2 cellular contexts compared by ENCODE assay signal in the genomic region with DNA sequence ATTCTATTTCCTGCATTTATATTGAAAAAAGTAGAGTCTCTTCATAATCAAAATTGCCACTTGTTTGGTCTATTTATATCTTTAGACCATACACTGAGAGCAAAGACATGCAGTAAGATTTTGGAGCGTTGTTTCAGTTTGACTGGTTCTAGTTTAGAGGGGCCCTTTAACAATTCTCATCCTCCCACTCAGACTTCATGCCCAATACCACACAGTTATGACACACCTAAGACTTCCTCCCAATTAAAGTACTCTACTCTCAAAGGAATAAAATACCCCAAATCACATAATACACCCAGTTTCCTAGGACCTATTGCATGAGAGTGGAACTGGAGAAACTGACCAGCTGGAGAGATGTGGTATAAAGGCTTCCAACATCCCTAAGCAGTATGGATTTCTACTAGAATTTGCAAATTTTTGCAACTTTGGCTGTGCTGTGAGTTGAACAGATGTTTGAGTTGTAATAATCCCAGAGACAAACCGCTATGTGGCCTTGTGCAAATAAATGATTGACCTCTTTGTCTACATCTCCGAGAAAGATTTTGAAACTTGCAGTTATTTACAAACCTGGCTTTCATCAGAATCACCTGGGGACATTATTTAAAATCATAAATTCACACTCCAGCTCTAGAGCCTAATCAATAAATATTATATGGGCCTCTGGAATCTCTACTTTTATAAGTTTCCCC.
A peak's percentile ranks its signal among the peaks of the same experiment; 100 is the strongest.
TF ChIP-seq lines count a peak whose summit lies in the region.

No MANE protein-coding gene starts in this region.

TF ChIP-seq in GM12878, 131 proteins besides CTCF, POLR2A, EP300 and RAD21 (continued from another document):
- TF ChIP-seq HDGF (IDR thresholded peaks at IDR 0.05) (no peak), DPF2 (IDR thresholded peaks at IDR 0.05) (0 out of 2 replicates have a peak, but pooled peaks have one; percentile 27), IKZF2 (IDR thresholded peaks at IDR 0.05) (peak in 1 of 2 experiments; percentile 34; a peak in 1 of 4 replicates), MTA2 (IDR thresholded peaks at IDR 0.05; ENCODE audit: low read depth) (peak; percentile 67), MEF2B (IDR thresholded peaks at IDR 0.05; ENCODE audit: partially characterized antibody, poor library complexity, severe bottlenecking) (peak; percentile 17)
- TF ChIP-seq, protein P1, sequence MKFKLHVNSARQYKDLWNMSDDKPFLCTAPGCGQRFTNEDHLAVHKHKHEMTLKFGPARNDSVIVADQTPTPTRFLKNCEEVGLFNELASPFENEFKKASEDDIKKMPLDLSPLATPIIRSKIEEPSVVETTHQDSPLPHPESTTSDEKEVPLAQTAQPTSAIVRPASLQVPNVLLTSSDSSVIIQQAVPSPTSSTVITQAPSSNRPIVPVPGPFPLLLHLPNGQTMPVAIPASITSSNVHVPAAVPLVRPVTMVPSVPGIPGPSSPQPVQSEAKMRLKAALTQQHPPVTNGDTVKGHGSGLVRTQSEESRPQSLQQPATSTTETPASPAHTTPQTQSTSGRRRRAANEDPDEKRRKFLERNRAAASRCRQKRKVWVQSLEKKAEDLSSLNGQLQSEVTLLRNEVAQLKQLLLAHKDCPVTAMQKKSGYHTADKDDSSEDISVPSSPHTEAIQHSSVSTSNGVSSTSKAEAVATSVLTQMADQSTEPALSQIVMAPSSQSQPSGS (IDR thresholded peaks at IDR 0.05; ENCODE audit: low read length), result no peak

TF ChIP-seq in liver, 16 proteins besides CTCF, POLR2A, EP300 and RAD21 (continued from another document):
- TF ChIP-seq, protein P2, sequence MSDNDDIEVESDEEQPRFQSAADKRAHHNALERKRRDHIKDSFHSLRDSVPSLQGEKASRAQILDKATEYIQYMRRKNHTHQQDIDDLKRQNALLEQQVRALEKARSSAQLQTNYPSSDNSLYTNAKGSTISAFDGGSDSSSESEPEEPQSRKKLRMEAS (IDR thresholded peaks at IDR 0.05), result no peak
- peak; percentile 36 for TF ChIP-seq NR2F2 (IDR thresholded peaks at IDR 0.05)
- TF ChIP-seq, protein P3, sequence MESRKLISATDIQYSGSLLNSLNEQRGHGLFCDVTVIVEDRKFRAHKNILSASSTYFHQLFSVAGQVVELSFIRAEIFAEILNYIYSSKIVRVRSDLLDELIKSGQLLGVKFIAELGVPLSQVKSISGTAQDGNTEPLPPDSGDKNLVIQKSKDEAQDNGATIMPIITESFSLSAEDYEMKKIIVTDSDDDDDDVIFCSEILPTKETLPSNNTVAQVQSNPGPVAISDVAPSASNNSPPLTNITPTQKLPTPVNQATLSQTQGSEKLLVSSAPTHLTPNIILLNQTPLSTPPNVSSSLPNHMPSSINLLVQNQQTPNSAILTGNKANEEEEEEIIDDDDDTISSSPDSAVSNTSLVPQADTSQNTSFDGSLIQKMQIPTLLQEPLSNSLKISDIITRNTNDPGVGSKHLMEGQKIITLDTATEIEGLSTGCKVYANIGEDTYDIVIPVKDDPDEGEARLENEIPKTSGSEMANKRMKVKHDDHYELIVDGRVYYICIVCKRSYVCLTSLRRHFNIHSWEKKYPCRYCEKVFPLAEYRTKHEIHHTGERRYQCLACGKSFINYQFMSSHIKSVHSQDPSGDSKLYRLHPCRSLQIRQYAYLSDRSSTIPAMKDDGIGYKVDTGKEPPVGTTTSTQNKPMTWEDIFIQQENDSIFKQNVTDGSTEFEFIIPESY (IDR thresholded peaks at IDR 0.05), result no peak
- TF ChIP-seq FOXA1 (IDR thresholded peaks at IDR 0.05), result no peak
- TF ChIP-seq, protein P4, sequence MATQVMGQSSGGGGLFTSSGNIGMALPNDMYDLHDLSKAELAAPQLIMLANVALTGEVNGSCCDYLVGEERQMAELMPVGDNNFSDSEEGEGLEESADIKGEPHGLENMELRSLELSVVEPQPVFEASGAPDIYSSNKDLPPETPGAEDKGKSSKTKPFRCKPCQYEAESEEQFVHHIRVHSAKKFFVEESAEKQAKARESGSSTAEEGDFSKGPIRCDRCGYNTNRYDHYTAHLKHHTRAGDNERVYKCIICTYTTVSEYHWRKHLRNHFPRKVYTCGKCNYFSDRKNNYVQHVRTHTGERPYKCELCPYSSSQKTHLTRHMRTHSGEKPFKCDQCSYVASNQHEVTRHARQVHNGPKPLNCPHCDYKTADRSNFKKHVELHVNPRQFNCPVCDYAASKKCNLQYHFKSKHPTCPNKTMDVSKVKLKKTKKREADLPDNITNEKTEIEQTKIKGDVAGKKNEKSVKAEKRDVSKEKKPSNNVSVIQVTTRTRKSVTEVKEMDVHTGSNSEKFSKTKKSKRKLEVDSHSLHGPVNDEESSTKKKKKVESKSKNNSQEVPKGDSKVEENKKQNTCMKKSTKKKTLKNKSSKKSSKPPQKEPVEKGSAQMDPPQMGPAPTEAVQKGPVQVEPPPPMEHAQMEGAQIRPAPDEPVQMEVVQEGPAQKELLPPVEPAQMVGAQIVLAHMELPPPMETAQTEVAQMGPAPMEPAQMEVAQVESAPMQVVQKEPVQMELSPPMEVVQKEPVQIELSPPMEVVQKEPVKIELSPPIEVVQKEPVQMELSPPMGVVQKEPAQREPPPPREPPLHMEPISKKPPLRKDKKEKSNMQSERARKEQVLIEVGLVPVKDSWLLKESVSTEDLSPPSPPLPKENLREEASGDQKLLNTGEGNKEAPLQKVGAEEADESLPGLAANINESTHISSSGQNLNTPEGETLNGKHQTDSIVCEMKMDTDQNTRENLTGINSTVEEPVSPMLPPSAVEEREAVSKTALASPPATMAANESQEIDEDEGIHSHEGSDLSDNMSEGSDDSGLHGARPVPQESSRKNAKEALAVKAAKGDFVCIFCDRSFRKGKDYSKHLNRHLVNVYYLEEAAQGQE (IDR thresholded peaks at IDR 0.05), result peak; percentile 23
- no peak for TF ChIP-seq GABPA (IDR thresholded peaks at IDR 0.05 in 1 of 2, conservative IDR thresholded peaks at IDR 0.05 in 1 of 2)
- peak; percentile 89 for TF ChIP-seq FOXA2 (IDR thresholded peaks at IDR 0.05)
- peak; percentile 73 for TF ChIP-seq SP1 (IDR thresholded peaks at IDR 0.05)
- TF ChIP-seq, protein P5, sequence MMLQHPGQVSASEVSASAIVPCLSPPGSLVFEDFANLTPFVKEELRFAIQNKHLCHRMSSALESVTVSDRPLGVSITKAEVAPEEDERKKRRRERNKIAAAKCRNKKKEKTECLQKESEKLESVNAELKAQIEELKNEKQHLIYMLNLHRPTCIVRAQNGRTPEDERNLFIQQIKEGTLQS (IDR thresholded peaks at IDR 0.05), result no peak
- peak in 1 of 2 donors; percentile 57 for TF ChIP-seq HNF4A (conservative IDR thresholded peaks at IDR 0.05)
- TF ChIP-seq YY1 (IDR thresholded peaks at IDR 0.05), result peak; percentile 40
- no peak for TF ChIP-seq EGR1 (IDR thresholded peaks at IDR 0.05; ENCODE audit: low read depth in 2 of 2)
TF ChIP-seq in liver: peak in this region for 7.
